In the genomic region with DNA sequence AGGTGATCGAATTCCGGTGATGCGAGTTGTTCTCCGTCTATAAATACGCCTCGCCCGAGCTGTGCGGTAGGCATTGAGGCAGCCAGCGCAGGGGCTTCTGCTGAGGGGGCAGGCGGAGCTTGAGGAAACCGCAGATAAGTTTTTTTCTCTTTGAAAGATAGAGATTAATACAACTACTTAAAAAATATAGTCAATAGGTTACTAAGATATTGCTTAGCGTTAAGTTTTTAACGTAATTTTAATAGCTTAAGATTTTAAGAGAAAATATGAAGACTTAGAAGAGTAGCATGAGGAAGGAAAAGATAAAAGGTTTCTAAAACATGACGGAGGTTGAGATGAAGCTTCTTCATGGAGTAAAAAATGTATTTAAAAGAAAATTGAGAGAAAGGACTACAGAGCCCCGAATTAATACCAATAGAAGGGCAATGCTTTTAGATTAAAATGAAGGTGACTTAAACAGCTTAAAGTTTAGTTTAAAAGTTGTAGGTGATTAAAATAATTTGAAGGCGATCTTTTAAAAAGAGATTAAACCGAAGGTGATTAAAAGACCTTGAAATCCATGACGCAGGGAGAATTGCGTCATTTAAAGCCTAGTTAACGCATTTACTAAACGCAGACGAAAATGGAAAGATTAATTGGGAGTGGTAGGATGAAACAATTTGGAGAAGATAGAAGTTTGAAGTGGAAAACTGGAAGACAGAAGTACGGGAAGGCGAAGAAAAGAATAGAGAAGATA, we compare ENCODE assay signal across 8 cellular contexts. TPM values are rescaled to one million over a fixed set of nuclear protein-coding genes. Genes with fewer than 3 reads are reported as not detected.
DNase-seq lines count a peak whose midpoint lies in the region; ATAC-seq, FAIRE-seq and TF ChIP-seq lines count a peak whose summit lies in the region.

Gene MALAT1 (plus strand): TSS at position 69 of the 736 bp plus-strand sequence.

- FAIRE-seq in HepG2 (lab: Jason Lieb, UNC) = no peak

- under 1% methylated on average over 24 of the region's 24 CpGs for WGBS in HepG2 (ENCODE audit: low lambda C conversion rate)

- H3K9ac ChIP-seq in HepG2 (ENCODE audit: insufficient read depth, low read depth, low read length) = peak within 1 kb of the TSS; percentile 99

- DNase-seq in DMS79 (lab: John Stamatoyannopoulos, UW) (peak; percentile 80), NCI-H526 (lab: John Stamatoyannopoulos, UW) (peak; percentile 84 to 97), coronary artery (ENCODE audit: low spot score) (peak; percentile 95), HepG2 (ENCODE audit: low spot score) (peak; percentile 88)
- DNase-seq in activated CD4-positive, alpha-beta T cell treated with anti-CD3 and anti-CD28 coated beads, Interleukin-2, amount 10 ng/mL, durations not matched to agents 24 days and 14 days = peak; percentile 99
- DNase-seq in stimulated activated CD4-positive, alpha-beta T cell treated with anti-CD3 and anti-CD28 coated beads, Interleukin-2, amount 100 ng/mL, for 4 hours (ENCODE audit: low read depth) = peak; percentile 91

- no peaks in the 10 kb centered on the region for H3K9me3 ChIP-seq in HepG2 (ENCODE audit: low read length)

- ATAC-seq in HG03378 (IDR thresholded peaks at IDR 0.05; ENCODE audit: unreplicated experiment) (peak; percentile 39), HepG2 (no peak), GM19463 (IDR thresholded peaks at IDR 0.05; ENCODE audit: unreplicated experiment) (no peak)

- peaks cover 27% of the 10 kb centered on the region for H3K4me1 ChIP-seq in HepG2 (ENCODE audit: insufficient read depth, low read length)

- no peak for TF ChIP-seq CTCF in coronary artery (IDR thresholded peaks at IDR 0.05)
- no peak for TF ChIP-seq CTCF in HepG2 (CRISPR knock-in tag; IDR thresholded peaks at IDR 0.05)

- no peaks in the 10 kb centered on the region for H3K27me3 Mint-ChIP-seq in activated CD4-positive, alpha-beta T cell treated with anti-CD3 and anti-CD28 coated beads, Interleukin-2, amount 10 ng/mL, durations not matched to agents 24 days and 14 days

- H3K9me3 Mint-ChIP-seq in activated CD4-positive, alpha-beta T cell treated with anti-CD3 and anti-CD28 coated beads, Interleukin-2, amount 10 ng/mL, durations not matched to agents 24 days and 14 days = no peaks in the 10 kb centered on the region

- H3K36me3 ChIP-seq in HepG2 (replicated peaks in 1 of 2; ENCODE audit: control insufficient read depth in 1 of 2, insufficient read depth in 2 of 2, low read length in 2 of 2) = peaks cover under 1 to 19% of the 10 kb centered on the region in 2 experiments; a peak in 3 of 5 replicates

- peaks cover 66% of the 10 kb centered on the region for H3K79me2 ChIP-seq in HepG2 (ENCODE audit: insufficient read depth, low read length)

- intact Hi-C loops in activated CD4-positive, alpha-beta T cell treated with anti-CD3 and anti-CD28 coated beads, Interleukin-2, amount 10 ng/mL, durations not matched to agents 24 days and 14 days (cut with micrococcal nuclease) = loop anchor here (1.0 to 2.0 kb wide), 2 partner anchors 71 to 76 kb away; partner anchors contain the start of gene ZNRD2
- intact Hi-C loops in HepG2 (cut with micrococcal nuclease; ENCODE audit: unreplicated experiment) = no loop called here

- H3K27me3 ChIP-seq in HepG2 (ENCODE audit: control insufficient read depth in 1 of 2, insufficient read depth in 2 of 2, low read length in 2 of 2) = no peaks in the 10 kb centered on the region; a peak in 2 of 5 replicates

- H3K27ac ChIP-seq in coronary artery (peak within 1 kb of the TSS; percentile 97), HepG2 (ENCODE audit: extremely low read length, insufficient read depth, low read length) (peak within 1 kb of the TSS; percentile 100)

- in situ Hi-C loops in HepG2 (cut with HindIII; ENCODE audit: extremely low pct_ligation_motif_present, low pct_unique_long_range_greater_than_20kb) = loop anchor here (5.0 kb wide), 1 partner anchor 77 kb away; the partner anchor contains the start of gene NEAT1

- H2AFZ ChIP-seq in HepG2 (ENCODE audit: low read length) = no peak within 1 kb of the TSS

- peaks cover 44% of the 10 kb centered on the region for H4K20me1 ChIP-seq in HepG2 (ENCODE audit: insufficient read depth, low read length)

- TF ChIP-seq EP300 in HepG2 (IDR thresholded peaks at IDR 0.05; ENCODE audit: low read depth in 2 of 2, low read length in 2 of 2) = peak in 1 of 2 experiments; percentile 70; a peak in 2 of 4 replicates
- TF ChIP-seq EP300 in HepG2 (CRISPR knock-in tag; IDR thresholded peaks at IDR 0.05; ENCODE audit: borderline replicate concordance) = peak; percentile 34; the same call in 1 of the 2 replicates

- peaks cover 11% of the 10 kb centered on the region for H3K36me3 Mint-ChIP-seq in activated CD4-positive, alpha-beta T cell treated with anti-CD3 and anti-CD28 coated beads, Interleukin-2, amount 10 ng/mL, durations not matched to agents 24 days and 14 days (ENCODE audit: low read depth)

- H3K4me3 ChIP-seq in coronary artery (peak within 1 kb of the TSS; percentile 88), HepG2 (replicated peaks in 1 of 3; ENCODE audit: insufficient read depth in 1 of 3, low read depth in 2 of 3, low read length in 3 of 3) (peak within 1 kb of the TSS; percentile 85 to 93 (median 89))

- TF ChIP-seq POLR2A in HepG2 (IDR thresholded peaks at IDR 0.05; ENCODE audit: insufficient read depth in 1 of 2, low read depth in 2 of 2, low read length in 2 of 2) = peak; percentile 98 to 100

- CTCF ChIA-PET in HepG2 (lab: Yijun Ruan, JAX; ENCODE audit: low intra/inter-chr PET ratio, low total read pairs) = interaction anchor here (1.0 kb wide), 1 partner anchor 11 kb away, joined by 3 read pairs; no protein-coding TSS in a partner anchor

- H3K27ac Mint-ChIP-seq in activated CD4-positive, alpha-beta T cell treated with anti-CD3 and anti-CD28 coated beads, Interleukin-2, amount 10 ng/mL, durations not matched to agents 24 days and 14 days = no peak within 1 kb of the TSS

- TF ChIP-seq RAD21 in HepG2 (CRISPR knock-in tag; IDR thresholded peaks at IDR 0.05) = peak; percentile 59

- no peak within 1 kb of the TSS for H3K4me3 Mint-ChIP-seq in activated CD4-positive, alpha-beta T cell treated with anti-CD3 and anti-CD28 coated beads, Interleukin-2, amount 10 ng/mL, durations not matched to agents 24 days and 14 days

- BruUV-seq in HepG2 (replicated peaks; lab: Mats Ljungman, UMichigan) = TSS peak; percentile 65

- H3K4me2 ChIP-seq in HepG2 (ENCODE audit: low read depth, low read length) = peak within 1 kb of the TSS; percentile 78

- POLR2A ChIA-PET in HepG2 (lab: Yijun Ruan, JAX) = interaction anchor here (0.7 to 27.3 kb wide), 32 partner anchors 9 to 224 kb away, joined by 3 to 1590 read pairs (median 6); partner anchors contain the start of genes CDC42EP2, DPF2, FRMD8 and NEAT1

- peaks cover 33% of the 10 kb centered on the region for H3K4me1 Mint-ChIP-seq in activated CD4-positive, alpha-beta T cell treated with anti-CD3 and anti-CD28 coated beads, Interleukin-2, amount 10 ng/mL, durations not matched to agents 24 days and 14 days

TF ChIP-seq in HepG2, 621 proteins besides CTCF, POLR2A, EP300 and RAD21 (continues in another document):
- peak; percentile 62; the same call in 1 of the 2 replicates for TF ChIP-seq ZNF547 (CRISPR knock-in tag; IDR thresholded peaks at IDR 0.05)
- TF ChIP-seq ZNF780A (CRISPR knock-in tag; IDR thresholded peaks at IDR 0.05) = no peak
- TF ChIP-seq ATRX (CRISPR knock-in tag; IDR thresholded peaks at IDR 0.05; ENCODE audit: borderline replicate concordance) = no peak
- no peak for TF ChIP-seq ZNF800 (CRISPR knock-in tag; IDR thresholded peaks at IDR 0.05)
- TF ChIP-seq ZNF326 (CRISPR knock-in tag; IDR thresholded peaks at IDR 0.05; ENCODE audit: borderline replicate concordance) = no peak
- no peak for TF ChIP-seq ZMYM2 (CRISPR knock-in tag; IDR thresholded peaks at IDR 0.05)

RNA-seq across cellular contexts. Expression of gene MALAT1, which starts in this region (rescaled TPM):
- total RNA-seq in activated CD4-positive, alpha-beta T cell treated with anti-CD3 and anti-CD28 coated beads, Interleukin-2, amount 10 ng/mL, durations not matched to agents 24 days and 14 days = 5,198 and 5,435 TPM in 2 replicates
- 302 and 1,237 TPM in 2 replicates for total RNA-seq in HepG2 (2016; rRNA removed; fragmentation: Illumina TruSeq; extraction: Trizol)
- total RNA-seq in HepG2 (2016; cell fraction: cytosol; rRNA removed; fragmentation: Illumina TruSeq; extraction: Trizol; ENCODE audit: low read depth) = 281 and 317 TPM in 2 replicates
- 283 and 1,071 TPM in 2 replicates for total RNA-seq in HepG2 (2016; cell fraction: insoluble cytoplasmic fraction; rRNA removed; fragmentation: Illumina TruSeq; extraction: Trizol)
- 241 and 289 TPM in 2 replicates for total RNA-seq in HepG2 (2016; cell fraction: membrane; rRNA removed; fragmentation: Illumina TruSeq; extraction: Trizol)
- 8,751 and 9,202 TPM in 2 replicates for total RNA-seq in HepG2 (2016; cell fraction: nucleus; rRNA removed; fragmentation: Illumina TruSeq; extraction: Trizol)
- polyA plus RNA-seq in HepG2 (2011; rRNA removed) = 143 and 217 TPM in 2 replicates
- 13.0 and 14.3 TPM in 2 replicates for polyA plus RNA-seq in HepG2 (2011; cell fraction: cytosol; rRNA removed)
- polyA plus RNA-seq in HepG2 (2011; cell fraction: nucleus; rRNA removed) = 1,021 and 1,816 TPM in 2 replicates
- 177 and 330 TPM in 2 replicates for polyA plus RNA-seq in HepG2 (2012)
- 1.1 and 1.4 TPM in 2 replicates for polyA plus RNA-seq in HepG2 (2016; cell fraction: cytosol; fragmentation: Illumina TruSeq; extraction: Trizol; ENCODE audit: low read depth)
- 3.9 and 6.5 TPM in 2 replicates for polyA plus RNA-seq in HepG2 (2016; cell fraction: insoluble cytoplasmic fraction; fragmentation: Illumina TruSeq; extraction: Trizol; ENCODE audit: low read depth)
- polyA plus RNA-seq in HepG2 (2016; cell fraction: membrane; fragmentation: Illumina TruSeq; extraction: Trizol; ENCODE audit: low read depth) = 1.8 and 10.3 TPM in 2 replicates
- 153 and 182 TPM in 2 replicates for polyA plus RNA-seq in HepG2 (2016; cell fraction: nucleus; fragmentation: Illumina TruSeq; extraction: Trizol; ENCODE audit: insufficient read depth, low read depth)
- 900 and 8,115 TPM in 2 replicates for polyA minus RNA-seq in HepG2 (2011; rRNA and poly(A)+ RNA removed; ENCODE audit: low replicate concordance)
- polyA minus RNA-seq in HepG2 (2011; cell fraction: cytosol; rRNA and poly(A)+ RNA removed) = 295 and 335 TPM in 2 replicates
- polyA minus RNA-seq in HepG2 (2011; cell fraction: nucleus; rRNA and poly(A)+ RNA removed) = 13,373 and 18,071 TPM in 2 replicates
